12 cellular contexts compared by ENCODE assay signal in genomic region chr21:33974513-33975468, GRCh38. TPM values are rescaled to one million over a fixed set of nuclear protein-coding genes. Genes with fewer than 3 reads are reported as not detected.
DNase-seq lines count a peak whose midpoint lies in the region; ATAC-seq and TF ChIP-seq lines count a peak whose summit lies in the region.
"Had no signal": no experiment of that assay in that cellular context is flagged by ENCODE, and none has a peak within 500 bp of the region (broad histone marks: within the 10 kb centered on the region; RNA-seq: fewer than 3 reads in every experiment).

No MANE protein-coding gene starts in this region.

- no peaks in the 10 kb centered on the region for H3K9me3 Mint-ChIP-seq in activated naive CD4-positive, alpha-beta T cell treated with anti-CD3 and anti-CD28 coated beads, Interleukin-2, amount 50 U/mL, for 24 hours
- peaks cover 0 to 3% (median 0%) of the 10 kb centered on the region in 3 donors for H3K9me3 Mint-ChIP-seq in T-cell

- H3K27me3 ChIP-seq in tibial nerve (no peaks in the 10 kb centered on the region), SJCRH30 (no peaks in the 10 kb centered on the region)
- H3K27me3 ChIP-seq: pancreas had no signal

- no peak for TF ChIP-seq EP300 in tibial nerve (IDR thresholded peaks at IDR 0.05)

- H3K36me3 Mint-ChIP-seq in activated naive CD4-positive, alpha-beta T cell treated with anti-CD3 and anti-CD28 coated beads, Interleukin-2, amount 50 U/mL, for 24 hours, result peaks cover 9% of the 10 kb centered on the region
- peaks cover 22% of the 10 kb centered on the region for H3K36me3 Mint-ChIP-seq in T-cell

- CTCF ChIA-PET in T-cell (lab: Charles Lee), result interaction anchor here in 1 of 2 donors (0.7 kb wide), 1 partner anchor 133 kb away, joined by 3 read pairs; no protein-coding TSS in a partner anchor

- TF ChIP-seq POLR2A in tibial nerve (IDR thresholded peaks at IDR 0.05), result no peak

- peak overlapping the region; percentile 100 for H3K27ac ChIP-seq in epithelial cell of prostate
- peak overlapping the region in 3 of 4 donors; percentile 7 to 88 (median 83) for H3K27ac ChIP-seq in tibial nerve
- H3K27ac ChIP-seq in SJCRH30, result no peak overlapping the region; the same call in 1 of the 2 replicates
- H3K27ac ChIP-seq: C4-2B, pancreas had no signal

- H3K4me3 ChIP-seq in tibial nerve, result no peak overlapping the region
- H3K4me3 ChIP-seq in SJCRH30, result no peak overlapping the region
- H3K4me3 ChIP-seq: pancreas, thoracic aorta had no signal

- no peak for TF ChIP-seq CTCF in tibial nerve (IDR thresholded peaks at IDR 0.05)

- no peaks in the 10 kb centered on the region for H3K36me3 ChIP-seq in tibial nerve
- no peaks in the 10 kb centered on the region for H3K36me3 ChIP-seq in SJCRH30
- H3K36me3 ChIP-seq: pancreas, thoracic aorta had no signal

- H3K9me3 ChIP-seq in tibial nerve (no peaks in the 10 kb centered on the region), SJCRH30 (replicated peaks) (0 out of 2 replicates have a peak, but pooled peaks cover 3% of the 10 kb centered on the region)
- H3K9me3 ChIP-seq: pancreas, thoracic aorta had no signal

- peak overlapping the region; percentile 64 for H3K4me3 Mint-ChIP-seq in activated naive CD4-positive, alpha-beta T cell treated with anti-CD3 and anti-CD28 coated beads, Interleukin-2, amount 50 U/mL, for 24 hours
- H3K4me3 Mint-ChIP-seq in T-cell, result peak overlapping the region in 1 of 3 donors; percentile 4

- POLR2A ChIA-PET in T-cell (lab: Charles Lee), result no interaction called here

- 94 to 96% methylated on average over 9 of the region's 9 CpGs for WGBS in tibial nerve, 2 donors

- H3K4me1 Mint-ChIP-seq in activated naive CD4-positive, alpha-beta T cell treated with anti-CD3 and anti-CD28 coated beads, Interleukin-2, amount 50 U/mL, for 24 hours, result peaks cover 57% of the 10 kb centered on the region
- peaks cover 39 to 52% (median 49%) of the 10 kb centered on the region in 3 donors for H3K4me1 Mint-ChIP-seq in T-cell

- peak overlapping the region; percentile 98 for H3K27ac Mint-ChIP-seq in activated naive CD4-positive, alpha-beta T cell treated with anti-CD3 and anti-CD28 coated beads, Interleukin-2, amount 50 U/mL, for 24 hours
- H3K27ac Mint-ChIP-seq in T-cell, result peak overlapping the region; percentile 88 to 95

- no peak for ATAC-seq in T-cell (replicated peaks in 1 of 4)
- no peak for ATAC-seq in HG03280 (IDR thresholded peaks at IDR 0.05; ENCODE audit: unreplicated experiment)
- no peak for ATAC-seq in GM21717 (IDR thresholded peaks at IDR 0.05; ENCODE audit: unreplicated experiment)

- H3K4me1 ChIP-seq in tibial nerve (peaks cover 0 to 31% (median 21%) of the 10 kb centered on the region in 4 donors), SJCRH30 (peaks cover 20% of the 10 kb centered on the region)
- H3K4me1 ChIP-seq: pancreas had no signal

- no peaks in the 10 kb centered on the region for H3K27me3 Mint-ChIP-seq in activated naive CD4-positive, alpha-beta T cell treated with anti-CD3 and anti-CD28 coated beads, Interleukin-2, amount 50 U/mL, for 24 hours
- H3K27me3 Mint-ChIP-seq in T-cell, result no peaks in the 10 kb centered on the region

- DNase-seq in activated naive CD4-positive, alpha-beta T cell (lab: John Stamatoyannopoulos, UW), result no peak
- DNase-seq in T-cell (no peak), epithelial cell of prostate (ENCODE audit: low read depth, low spot score) (no peak), tibial nerve (ENCODE audit: low spot score in 2 of 2) (no peak), SJCRH30 (no peak)
- DNase-seq: NCI-H1417, pancreas had no signal

RNA-seq across cellular contexts. Expression of gene ATP5PO, which starts 59.2 kb away (rescaled TPM):
- 100 to 1,000 TPM; 125 to 138 (median 137) TPM for total RNA-seq in T-cell
- 100 to 1,000 TPM; 121 to 213 (median 148) TPM for total RNA-seq in tibial nerve
- total RNA-seq in SJCRH30 (2014; rRNA removed; shearing (Covaris generic)), result 307 and 349 TPM in 2 replicates
